Comparison of ENCODE assay signal across 14 cellular contexts in the genomic region with DNA sequence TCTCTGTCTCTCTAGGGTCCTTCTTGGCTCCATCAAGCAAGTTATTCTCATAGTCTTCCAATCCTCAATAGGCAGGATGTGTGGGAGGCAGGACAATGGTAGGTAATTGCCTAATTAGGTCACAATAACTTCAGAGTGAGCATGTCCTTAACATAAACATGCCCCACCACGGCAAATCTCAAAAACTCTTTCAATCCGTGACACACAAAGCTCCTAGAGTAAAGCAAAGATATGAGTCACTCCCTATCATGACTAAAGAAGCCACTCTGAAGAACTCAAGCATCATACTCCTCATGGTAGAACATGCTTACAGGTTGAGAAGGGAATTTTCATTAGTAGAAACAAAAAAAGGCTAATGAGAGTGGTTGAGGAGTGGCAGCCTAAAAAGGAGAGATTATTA. TPM values are rescaled to one million over a fixed set of nuclear protein-coding genes. Genes with fewer than 3 reads are reported as not detected.
DNase-seq lines count a peak whose midpoint lies in the region; ATAC-seq and TF ChIP-seq lines count a peak whose summit lies in the region.
"Had no signal": no experiment of that assay in that cellular context is flagged by ENCODE, and none has a peak within 500 bp of the region (broad histone marks: within the 10 kb centered on the region; RNA-seq: fewer than 3 reads in every experiment).

No MANE protein-coding gene starts in this region.

- no peaks in the 10 kb centered on the region for H3K36me3 Mint-ChIP-seq in activated CD8-positive, alpha-beta T cell treated with anti-CD3 and anti-CD28 coated beads for 36 hours (ENCODE audit: low read depth)
- H3K36me3 Mint-ChIP-seq in activated CD8-positive, alpha-beta T cell treated with anti-CD3 and anti-CD28 coated beads, Interleukin-2, amount 10 ng/mL, durations not matched to agents 7 days and 5 days (ENCODE audit: low read depth): no peaks in the 10 kb centered on the region

- no peak overlapping the region for H3K4me3 Mint-ChIP-seq in activated CD8-positive, alpha-beta T cell treated with anti-CD3 and anti-CD28 coated beads for 36 hours
- no peak overlapping the region for H3K4me3 Mint-ChIP-seq in activated CD8-positive, alpha-beta T cell treated with anti-CD3 and anti-CD28 coated beads, Interleukin-2, amount 10 ng/mL, durations not matched to agents 7 days and 5 days

- peaks cover 6% of the 10 kb centered on the region for H3K4me1 Mint-ChIP-seq in activated CD8-positive, alpha-beta T cell treated with anti-CD3 and anti-CD28 coated beads for 36 hours (ENCODE audit: low read depth)
- no peaks in the 10 kb centered on the region for H3K4me1 Mint-ChIP-seq in activated CD8-positive, alpha-beta T cell treated with anti-CD3 and anti-CD28 coated beads, Interleukin-2, amount 10 ng/mL, durations not matched to agents 7 days and 5 days (ENCODE audit: low read depth)

- no peak for TF ChIP-seq CTCF in activated CD8-positive, alpha-beta T cell treated with anti-CD3 and anti-CD28 coated beads for 36 hours (IDR thresholded peaks at IDR 0.05)

- POLR2A ChIA-PET in activated CD8-positive, alpha-beta T cell treated with anti-CD3 and anti-CD28 coated beads for 36 hours (lab: Charles Lee): no interaction called here
- POLR2A ChIA-PET in activated CD8-positive, alpha-beta T cell treated with anti-CD3 and anti-CD28 coated beads, Interleukin-2, amount 10 ng/mL, durations not matched to agents 7 days and 5 days (lab: Charles Lee): no interaction called here

- ATAC-seq in activated CD8-positive, alpha-beta T cell treated with anti-CD3 and anti-CD28 coated beads for 36 hours: peak; percentile 45
- ATAC-seq in activated CD8-positive, alpha-beta T cell treated with anti-CD3 and anti-CD28 coated beads, Interleukin-2, amount 10 ng/mL, durations not matched to agents 7 days and 5 days: no peak
- ATAC-seq in HG03442 (IDR thresholded peaks at IDR 0.05; ENCODE audit: unreplicated experiment): peak; percentile 50
- no peak for ATAC-seq in GM19395 (IDR thresholded peaks at IDR 0.05; ENCODE audit: unreplicated experiment)
- ATAC-seq: left lobe of liver had no signal

- DNase-seq in activated CD8-positive, alpha-beta T cell treated with anti-CD3 and anti-CD28 coated beads for 36 hours: peak; percentile 2
- no peak for DNase-seq in activated CD8-positive, alpha-beta T cell treated with anti-CD3 and anti-CD28 coated beads, Interleukin-2, amount 10 ng/mL, durations not matched to agents 7 days and 5 days
- DNase-seq in amniotic epithelial cell (ENCODE audit: low read depth) (peak; percentile 40), renal cortical epithelial cell (ENCODE audit: low read depth) (peak; percentile 27), NCI-H524 (lab: John Stamatoyannopoulos, UW) (no peak), NCI-H1930 (lab: John Stamatoyannopoulos, UW) (no peak)
- DNase-seq: NCI-H2227 treated with DMSO at 0.1 percent for 48 hours, nucleus accumbens, RPMI8226, stomach had no signal

- H3K27me3 Mint-ChIP-seq in activated CD8-positive, alpha-beta T cell treated with anti-CD3 and anti-CD28 coated beads for 36 hours: peaks cover 7% of the 10 kb centered on the region
- H3K27me3 Mint-ChIP-seq in activated CD8-positive, alpha-beta T cell treated with anti-CD3 and anti-CD28 coated beads, Interleukin-2, amount 10 ng/mL, durations not matched to agents 7 days and 5 days (ENCODE audit: low read depth): peaks cover 18% of the 10 kb centered on the region

- intact Hi-C loops in activated CD8-positive, alpha-beta T cell treated with anti-CD3 and anti-CD28 coated beads for 36 hours (cut with micrococcal nuclease): no loop called here

- no peak overlapping the region for H3K27ac Mint-ChIP-seq in activated CD8-positive, alpha-beta T cell treated with anti-CD3 and anti-CD28 coated beads for 36 hours
- no peak overlapping the region for H3K27ac Mint-ChIP-seq in activated CD8-positive, alpha-beta T cell treated with anti-CD3 and anti-CD28 coated beads, Interleukin-2, amount 10 ng/mL, durations not matched to agents 7 days and 5 days

- no peaks in the 10 kb centered on the region for H3K9me3 Mint-ChIP-seq in activated CD8-positive, alpha-beta T cell treated with anti-CD3 and anti-CD28 coated beads for 36 hours
- no peaks in the 10 kb centered on the region for H3K9me3 Mint-ChIP-seq in activated CD8-positive, alpha-beta T cell treated with anti-CD3 and anti-CD28 coated beads, Interleukin-2, amount 10 ng/mL, durations not matched to agents 7 days and 5 days (ENCODE audit: insufficient read depth)

- CTCF ChIA-PET in activated CD8-positive, alpha-beta T cell treated with anti-CD3 and anti-CD28 coated beads for 36 hours (lab: Charles Lee): interaction anchor here (1.0 kb wide), 1 partner anchor 98 kb away, joined by 3 read pairs; no protein-coding TSS in a partner anchor
- CTCF ChIA-PET in activated CD8-positive, alpha-beta T cell treated with anti-CD3 and anti-CD28 coated beads, Interleukin-2, amount 10 ng/mL, durations not matched to agents 7 days and 5 days (lab: Charles Lee): interaction anchor here (1.7 kb wide), 1 partner anchor 99 kb away, joined by 8 read pairs; no protein-coding TSS in a partner anchor

RNA-seq across cellular contexts. Expression of gene HAO2, which starts 4.9 kb away (rescaled TPM):
- total RNA-seq in activated CD8-positive, alpha-beta T cell treated with anti-CD3 and anti-CD28 coated beads for 36 hours: not detected
- not detected for total RNA-seq in activated CD8-positive, alpha-beta T cell treated with anti-CD3 and anti-CD28 coated beads, Interleukin-2, amount 10 ng/mL, durations not matched to agents 7 days and 5 days
- not detected in 2 replicates for total RNA-seq in renal cortical epithelial cell
- total RNA-seq: fibroblast of villous mesenchyme had no signal

RNA-seq across cellular contexts. Expression of gene HSD3B2, which starts 41.5 kb away (rescaled TPM):
- not detected for total RNA-seq in activated CD8-positive, alpha-beta T cell treated with anti-CD3 and anti-CD28 coated beads for 36 hours
- not detected for total RNA-seq in activated CD8-positive, alpha-beta T cell treated with anti-CD3 and anti-CD28 coated beads, Interleukin-2, amount 10 ng/mL, durations not matched to agents 7 days and 5 days
- not detected in 2 replicates for total RNA-seq in renal cortical epithelial cell
- total RNA-seq: fibroblast of villous mesenchyme had no signal

Comparison
In these comparisons a context has a peak if more than half of its experiments do, and no peak if none do; other contexts are left out.
1. ATAC-seq: peak in activated CD8-positive, alpha-beta T cell treated with anti-CD3 and anti-CD28 coated beads for 36 hours (single experiment) and HG03442 (single experiment); none in activated CD8-positive, alpha-beta T cell treated with anti-CD3 and anti-CD28 coated beads, Interleukin-2, amount 10 ng/mL, durations not matched to agents 7 days and 5 days (single experiment) and GM19395 (single experiment).
2. DNase-seq: peak in activated CD8-positive, alpha-beta T cell treated with anti-CD3 and anti-CD28 coated beads for 36 hours (single experiment), amniotic epithelial cell (single experiment) and renal cortical epithelial cell (single experiment); none in activated CD8-positive, alpha-beta T cell treated with anti-CD3 and anti-CD28 coated beads, Interleukin-2, amount 10 ng/mL, durations not matched to agents 7 days and 5 days (single experiment), NCI-H524 (0 of 2) and NCI-H1930 (0 of 2).